Comparison of ENCODE assay signal across 8 cellular contexts in the genomic region with DNA sequence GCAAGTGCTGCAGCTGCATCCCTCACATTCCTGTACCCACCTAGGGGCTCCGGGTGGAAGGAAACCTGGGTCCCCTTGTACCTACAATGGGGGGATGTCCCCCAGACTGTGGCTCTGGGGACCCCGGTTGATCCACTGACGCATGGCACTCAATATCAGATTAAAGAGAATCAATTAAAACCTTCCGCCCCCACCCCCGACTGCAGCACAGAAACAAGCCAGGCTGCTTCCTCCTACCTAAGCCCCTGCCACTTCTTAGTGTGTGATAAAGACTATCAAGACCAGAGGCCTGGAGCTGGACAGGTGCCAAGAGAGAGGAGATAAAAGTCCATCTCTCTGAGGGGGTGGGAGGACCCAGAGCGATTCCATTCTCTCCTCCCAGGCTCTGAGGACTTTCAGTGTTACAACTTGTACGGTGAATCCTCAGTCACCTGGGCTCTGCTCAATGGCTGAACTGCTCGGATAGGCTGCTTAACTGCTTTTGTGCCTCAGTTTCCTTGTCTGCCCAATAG. TPM values are rescaled to one million over a fixed set of nuclear protein-coding genes. Genes with fewer than 3 reads are reported as not detected.
A peak's percentile ranks its signal among the peaks of the same experiment; 100 is the strongest.
DNase-seq lines count a peak whose midpoint lies in the region; ATAC-seq, FAIRE-seq and TF ChIP-seq lines count a peak whose summit lies in the region.

No MANE protein-coding gene starts in this region.

- peaks cover 93% of the 10 kb centered on the region for H3K4me1 Mint-ChIP-seq in activated naive CD4-positive, alpha-beta T cell treated with anti-CD3 and anti-CD28 coated beads, Interleukin-2, amount 10 ng/mL, durations not matched to agents 7 days and 5 days
- H3K4me1 Mint-ChIP-seq in activated CD4-positive, alpha-beta memory T cell treated with anti-CD3 and anti-CD28 coated beads, Interleukin-2, amount 10 ng/mL, durations not matched to agents 7 days and 5 days, result peaks cover 91% of the 10 kb centered on the region

- no peaks in the 10 kb centered on the region for H3K27me3 ChIP-seq in transverse colon

- H3K36me3 ChIP-seq in kidney (ENCODE audit: control insufficient read depth in 1 of 2, insufficient read depth in 2 of 2, low read length in 2 of 2) (peaks cover 6 to 9% of the 10 kb centered on the region in 2 donors), transverse colon (no peaks in the 10 kb centered on the region)

- POLR2A ChIA-PET in activated CD4-positive, alpha-beta memory T cell treated with anti-CD3 and anti-CD28 coated beads, Interleukin-2, amount 10 ng/mL, durations not matched to agents 7 days and 5 days (lab: Charles Lee), result interaction anchor here (1.0 to 10.3 kb wide), 7 partner anchors 9 to 112 kb away, joined by 3 to 330 read pairs (median 159); a partner anchor contains a TSS

- intact Hi-C loops in kidney (cut with DNase I) (loop anchor here (5.0 kb wide), 1 partner anchor 33 kb away; no protein-coding TSS in a partner anchor), transverse colon (cut with DNase I; ENCODE audit: low total_unique reads) (loop anchor here (2.0 kb wide), 1 partner anchor 36 kb away; a partner anchor contains a TSS)

- no peak for FAIRE-seq in kidney (lab: Jason Lieb, UNC)

- no peak for TF ChIP-seq CTCF in kidney (IDR thresholded peaks at IDR 0.05; ENCODE audit: borderline replicate concordance, extremely low read depth, insufficient read depth)
- TF ChIP-seq CTCF in transverse colon (IDR thresholded peaks at IDR 0.05), result no peak
- no peak for TF ChIP-seq CTCF in GM20000 (IDR thresholded peaks at IDR 0.05; ENCODE audit: extremely low read depth, missing control alignments)

- H3K27me3 Mint-ChIP-seq in activated naive CD4-positive, alpha-beta T cell treated with anti-CD3 and anti-CD28 coated beads, Interleukin-2, amount 10 ng/mL, durations not matched to agents 7 days and 5 days, result no peaks in the 10 kb centered on the region
- no peaks in the 10 kb centered on the region for H3K27me3 Mint-ChIP-seq in activated CD4-positive, alpha-beta memory T cell treated with anti-CD3 and anti-CD28 coated beads, Interleukin-2, amount 10 ng/mL, durations not matched to agents 7 days and 5 days

- in situ Hi-C loops in transverse colon (cut with MboI; ENCODE audit: low pct_ligation_motif_present in 1 of 4, low pct_unique_long_range_greater_than_20kb in 1 of 4, low sequenced_read_pairs in 3 of 4), result loop anchor here in 1 of 4 donors (5.0 kb wide), 1 partner anchor 43 kb away; no protein-coding TSS in a partner anchor

- no peaks in the 10 kb centered on the region for H3K9me3 ChIP-seq in kidney (ENCODE audit: control insufficient read depth in 1 of 2, low read length in 2 of 2)
- no peaks in the 10 kb centered on the region for H3K9me3 ChIP-seq in transverse colon

- no peak for TF ChIP-seq EP300 in transverse colon (IDR thresholded peaks at IDR 0.05; ENCODE audit: low read depth)

- H3K4me3 ChIP-seq in kidney (ENCODE audit: low read length in 2 of 2) (peak overlapping the region; percentile 21 to 48), transverse colon (no peak overlapping the region)

- no peak for ATAC-seq in GM18502 (IDR thresholded peaks at IDR 0.05; ENCODE audit: poor library complexity, unreplicated experiment)

- H3K4me3 Mint-ChIP-seq in activated naive CD4-positive, alpha-beta T cell treated with anti-CD3 and anti-CD28 coated beads, Interleukin-2, amount 10 ng/mL, durations not matched to agents 7 days and 5 days, result peak overlapping the region; percentile 2
- H3K4me3 Mint-ChIP-seq in activated CD4-positive, alpha-beta memory T cell treated with anti-CD3 and anti-CD28 coated beads, Interleukin-2, amount 10 ng/mL, durations not matched to agents 7 days and 5 days, result no peak overlapping the region

- H3K27ac Mint-ChIP-seq in activated naive CD4-positive, alpha-beta T cell treated with anti-CD3 and anti-CD28 coated beads, Interleukin-2, amount 10 ng/mL, durations not matched to agents 7 days and 5 days, result peak overlapping the region; percentile 80
- peak overlapping the region; percentile 94 for H3K27ac Mint-ChIP-seq in activated CD4-positive, alpha-beta memory T cell treated with anti-CD3 and anti-CD28 coated beads, Interleukin-2, amount 10 ng/mL, durations not matched to agents 7 days and 5 days

- 43% methylated on average over 1 to 8 of the region's 8 CpGs for WGBS in transverse colon (ENCODE audit: low coverage in 1 of 2), 2 donors

- no peaks in the 10 kb centered on the region for H3K9me3 Mint-ChIP-seq in activated naive CD4-positive, alpha-beta T cell treated with anti-CD3 and anti-CD28 coated beads, Interleukin-2, amount 10 ng/mL, durations not matched to agents 7 days and 5 days
- no peaks in the 10 kb centered on the region for H3K9me3 Mint-ChIP-seq in activated CD4-positive, alpha-beta memory T cell treated with anti-CD3 and anti-CD28 coated beads, Interleukin-2, amount 10 ng/mL, durations not matched to agents 7 days and 5 days

- H3K9ac ChIP-seq in kidney (ENCODE audit: low read length in 2 of 2), result peak overlapping the region; percentile 26 to 66

- peaks cover 35% of the 10 kb centered on the region for H3K36me3 Mint-ChIP-seq in activated naive CD4-positive, alpha-beta T cell treated with anti-CD3 and anti-CD28 coated beads, Interleukin-2, amount 10 ng/mL, durations not matched to agents 7 days and 5 days
- H3K36me3 Mint-ChIP-seq in activated CD4-positive, alpha-beta memory T cell treated with anti-CD3 and anti-CD28 coated beads, Interleukin-2, amount 10 ng/mL, durations not matched to agents 7 days and 5 days (ENCODE audit: low read depth), result peaks cover 48% of the 10 kb centered on the region

- H3K27ac ChIP-seq in kidney (ENCODE audit: low read depth in 2 of 2, low read length in 2 of 2), result peak overlapping the region; percentile 84 to 92
- H3K27ac ChIP-seq in transverse colon, result peak overlapping the region; percentile 88 to 92 (median 90)

- H3K4me1 ChIP-seq in kidney (ENCODE audit: control insufficient read depth in 1 of 2, insufficient read depth in 1 of 2, low read depth in 1 of 2, low read length in 2 of 2), result peaks cover 73 to 78% of the 10 kb centered on the region in 2 donors
- peaks cover 65 to 98% (median 93%) of the 10 kb centered on the region in 4 donors for H3K4me1 ChIP-seq in transverse colon

- CTCF ChIA-PET in activated naive CD4-positive, alpha-beta T cell treated with anti-CD3 and anti-CD28 coated beads, Interleukin-2, amount 10 ng/mL, durations not matched to agents 7 days and 5 days (lab: Charles Lee), result interaction anchor here (1.3 to 14.9 kb wide), 12 partner anchors 11 to 113 kb away, joined by 3 to 773 read pairs (median 8); a partner anchor contains a TSS
- CTCF ChIA-PET in activated CD4-positive, alpha-beta memory T cell treated with anti-CD3 and anti-CD28 coated beads, Interleukin-2, amount 10 ng/mL, durations not matched to agents 7 days and 5 days (lab: Charles Lee), result interaction anchor here (1.1 to 9.7 kb wide), 16 partner anchors 10 to 96 kb away, joined by 3 to 561 read pairs (median 8); a partner anchor contains a TSS

- no peak for DNase-seq in activated naive CD4-positive, alpha-beta T cell treated with anti-CD3 and anti-CD28 coated beads, Interleukin-2, amount 10 ng/mL, durations not matched to agents 7 days and 5 days
- no peak for DNase-seq in activated naive CD4-positive, alpha-beta T cell (lab: John Stamatoyannopoulos, UW)
- DNase-seq in activated CD4-positive, alpha-beta memory T cell treated with anti-CD3 and anti-CD28 coated beads, Interleukin-2, amount 10 ng/mL, durations not matched to agents 7 days and 5 days, result no peak
- DNase-seq in kidney, result no peak
- DNase-seq in transverse colon, result no peak
- no peak for DNase-seq in stimulated activated CD4-positive, alpha-beta T cell treated with anti-CD3 and anti-CD28 coated beads, Interleukin-4, amount 100 ng/mL, for 1 hour
- no peak for DNase-seq in GM20000 (ENCODE audit: low spot score)

- no peak for TF ChIP-seq POLR2A in transverse colon (IDR thresholded peaks at IDR 0.05)

RNA-seq across cellular contexts. Expression of a gene that starts 28.2 kb away (rescaled TPM):
- total RNA-seq in activated CD4-positive, alpha-beta memory T cell treated with anti-CD3 and anti-CD28 coated beads, Interleukin-2, amount 10 ng/mL, durations not matched to agents 7 days and 5 days, result 1,000 to 10,000 TPM; 1,823 to 1,853 TPM
- total RNA-seq in kidney (1,384 TPM), transverse colon (1,000 to 10,000 TPM in 3 of 4 donors, 100 to 1,000 TPM in 1; 660 to 2,105 (median 1,778) TPM)
- polyA plus RNA-seq in kidney (ENCODE audit: insufficient read depth, low read depth, low replicate concordance), result 1,654 TPM

RNA-seq across cellular contexts. Expression of a gene that starts 34.6 kb away (rescaled TPM):
- total RNA-seq in activated CD4-positive, alpha-beta memory T cell treated with anti-CD3 and anti-CD28 coated beads, Interleukin-2, amount 10 ng/mL, durations not matched to agents 7 days and 5 days, result 10 to 100 TPM; 86.0 to 94.3 TPM
- total RNA-seq in kidney (77.6 TPM), transverse colon (100 to 1,000 TPM in 2 of 4 donors, 10 to 100 TPM in 2; 70.0 to 141 (median 107) TPM)
- 12.2 TPM for polyA plus RNA-seq in kidney (ENCODE audit: insufficient read depth, low read depth, low replicate concordance)

RNA-seq across cellular contexts. Expression of a gene that starts 36.4 kb away (rescaled TPM):
- 100 to 1,000 TPM; 271 to 274 TPM for total RNA-seq in activated CD4-positive, alpha-beta memory T cell treated with anti-CD3 and anti-CD28 coated beads, Interleukin-2, amount 10 ng/mL, durations not matched to agents 7 days and 5 days
- total RNA-seq in kidney, result 133 TPM
- polyA plus RNA-seq in kidney (ENCODE audit: insufficient read depth, low read depth, low replicate concordance), result 57.1 TPM
- 100 to 1,000 TPM; 101 to 328 (median 198) TPM for total RNA-seq in transverse colon

Comparison
In these comparisons a context has a peak if more than half of its experiments do, and no peak if none do; other contexts are left out.
1. H3K4me3 ChIP-seq: peak in kidney (2 of 2); none in transverse colon (0 of 4).